Comparison of ENCODE assay signal across 34 cellular contexts in genomic region chr15:31136612-31137328, GRCh38. TPM values are rescaled to one million over a fixed set of nuclear protein-coding genes. Genes with fewer than 3 reads are reported as not detected.
"Had no signal": no experiment of that assay in that cellular context is flagged by ENCODE, and none has a peak within 500 bp of the region (broad histone marks: within the 10 kb centered on the region; RNA-seq: fewer than 3 reads in every experiment).

No MANE protein-coding gene starts in this region.

- H3K4me1 ChIP-seq: ascending aorta, Peyer's patch, SJSA1 had no signal

- H3K9ac ChIP-seq: SK-N-SH had no signal

- H3K4me3 ChIP-seq: ascending aorta, cardiac muscle cell, MG63, Peyer's patch, SJSA1 had no signal

- H3K27me3 ChIP-seq: ascending aorta, cardiac muscle cell, MG63, Peyer's patch had no signal

- H3K27ac Mint-ChIP-seq: activated CD4-positive, alpha-beta T cell treated with anti-CD3 and anti-CD28 coated beads for 36 hours; activated CD4-positive, alpha-beta T cell treated with anti-CD3 and anti-CD28 coated beads, Interleukin-2, amount 10 ng/mL, durations not matched to agents 7 days and 5 days; activated CD8-positive, alpha-beta T cell treated with anti-CD3 and anti-CD28 coated beads, Interleukin-2, amount 10 ng/mL, durations not matched to agents 7 days and 5 days; activated naive CD4-positive, alpha-beta T cell treated with anti-CD3 and anti-CD28 coated beads, Interleukin-2, amount 50 U/mL, for 24 hours; activated naive CD8-positive, alpha-beta T cell treated with anti-CD3 and anti-CD28 coated beads, Interleukin-2, amount 10 ng/mL, durations not matched to agents 7 days and 5 days; activated T-cell treated with anti-CD3 and anti-CD28 coated beads, Interleukin-2, amount 50 U/mL, for 24 hours; activated T-helper 2 cell treated with anti-CD3 and anti-CD28 coated beads, Interferon-gamma antibody, Interleukin-2, Interleukin-4, amounts not matched to agents 10 μg/mL and 5 μg/mL and 100 μg/mL, durations not matched to agents 14 hours and 24 hours and 36 hours; T-helper 1 cell treated with Interleukin-12 subunit alpha and Interleukin-12 subunit beta and Interleukin-4 antibody, amounts not matched to agents 30 μg/mL and 1 μg/mL, for 36 hours; T-helper 2 cell treated with Interferon-gamma antibody and Interleukin-4, amounts not matched to agents 5 μg/mL and 100 μg/mL, for 36 hours; WTC11 had no signal

- H3K36me3 ChIP-seq: ascending aorta, cardiac muscle cell, MG63, Peyer's patch, SJSA1 had no signal

- H3K36me3 Mint-ChIP-seq: activated naive CD8-positive, alpha-beta T cell treated with anti-CD3 and anti-CD28 coated beads, Interleukin-2, amount 10 ng/mL, durations not matched to agents 7 days and 5 days had no signal

- H3K9me3 Mint-ChIP-seq: activated CD4-positive, alpha-beta T cell treated with anti-CD3 and anti-CD28 coated beads, Interleukin-2, amount 10 ng/mL, durations not matched to agents 7 days and 5 days; activated naive CD4-positive, alpha-beta T cell treated with anti-CD3 and anti-CD28 coated beads, Interleukin-2, amount 50 U/mL, for 24 hours; activated T-cell treated with anti-CD3 and anti-CD28 coated beads, Interleukin-2, amount 50 U/mL, for 24 hours; activated T-helper 2 cell treated with anti-CD3 and anti-CD28 coated beads, Interferon-gamma antibody, Interleukin-2, Interleukin-4, amounts not matched to agents 10 μg/mL and 5 μg/mL and 100 μg/mL, durations not matched to agents 14 hours and 24 hours and 36 hours; T-helper 1 cell treated with Interleukin-12 subunit alpha and Interleukin-12 subunit beta and Interleukin-4 antibody, amounts not matched to agents 30 μg/mL and 1 μg/mL, for 36 hours; T-helper 2 cell treated with Interferon-gamma antibody and Interleukin-4, amounts not matched to agents 5 μg/mL and 100 μg/mL, for 36 hours had no signal

- H3K4me1 Mint-ChIP-seq: activated CD4-positive, alpha-beta T cell treated with anti-CD3 and anti-CD28 coated beads for 36 hours; activated naive CD4-positive, alpha-beta T cell treated with anti-CD3 and anti-CD28 coated beads, Interleukin-2, amount 50 U/mL, for 24 hours; activated naive CD8-positive, alpha-beta T cell treated with anti-CD3 and anti-CD28 coated beads, Interleukin-2, amount 10 ng/mL, durations not matched to agents 7 days and 5 days had no signal

- H3K9me3 ChIP-seq: ascending aorta, MG63, Peyer's patch, SJSA1, SK-N-SH had no signal

- FAIRE-seq: TTC549 had no signal

- H3K4me2 ChIP-seq: SK-N-SH had no signal

- H3K27me3 Mint-ChIP-seq: activated CD4-positive, alpha-beta T cell treated with anti-CD3 and anti-CD28 coated beads for 36 hours; activated naive CD4-positive, alpha-beta T cell treated with anti-CD3 and anti-CD28 coated beads, Interleukin-2, amount 50 U/mL, for 24 hours; activated T-cell treated with anti-CD3 and anti-CD28 coated beads, Interleukin-2, amount 50 U/mL, for 24 hours had no signal

- DNase-seq: activated CD4-positive, alpha-beta T cell treated with anti-CD3 and anti-CD28 coated beads for 36 hours; activated CD4-positive, alpha-beta T cell treated with anti-CD3 and anti-CD28 coated beads, Interleukin-2, amount 10 ng/mL, durations not matched to agents 7 days and 5 days; activated CD4-positive, alpha-beta T cell treated with anti-CD3 and anti-CD28 coated beads, Interleukin-2, amount 50 U/mL, for 48 hours; activated CD8-positive, alpha-beta T cell treated with anti-CD3 and anti-CD28 coated beads, Interleukin-2, amount 10 ng/mL, durations not matched to agents 7 days and 5 days; activated gamma-delta T cell; activated naive CD4-positive, alpha-beta T cell treated with Interleukin-2 at 50 U/mL for 16 hours; activated naive CD8-positive, alpha-beta T cell treated with anti-CD3 and anti-CD28 coated beads, Interleukin-2, amount 10 ng/mL, durations not matched to agents 7 days and 5 days; activated T-cell treated with anti-CD3 and anti-CD28 coated beads, Interleukin-2, amount 50 U/mL, for 24 hours; amygdala; Kasumi-1; MG63; NCI-H1048; NCI-H1105 treated with DMSO at 0.1 percent for 48 hours; NCI-H1436 treated with DMSO at 0.1 percent for 48 hours; NCI-H1694 treated with DMSO at 0.1 percent for 48 hours; NCI-H2171; NCI-H510A; NCI-H748 treated with DMSO at 0.1 percent for 48 hours; NK-92 treated with Interleukin-12 subunit alpha and Interleukin-12 subunit beta, amount 100 ng/mL, for 24 hours; PC-3; Peyer's patch; RPMI8226; SHP77 treated with DMSO at 0.1 percent for 48 hours; SK-N-SH had no signal

- H3K4me3 Mint-ChIP-seq: activated CD4-positive, alpha-beta T cell treated with anti-CD3 and anti-CD28 coated beads for 36 hours; activated CD4-positive, alpha-beta T cell treated with anti-CD3 and anti-CD28 coated beads, Interleukin-2, amount 10 ng/mL, durations not matched to agents 7 days and 5 days; activated CD8-positive, alpha-beta T cell treated with anti-CD3 and anti-CD28 coated beads, Interleukin-2, amount 10 ng/mL, durations not matched to agents 7 days and 5 days; activated naive CD4-positive, alpha-beta T cell treated with anti-CD3 and anti-CD28 coated beads, Interleukin-2, amount 50 U/mL, for 24 hours; activated naive CD8-positive, alpha-beta T cell treated with anti-CD3 and anti-CD28 coated beads, Interleukin-2, amount 10 ng/mL, durations not matched to agents 7 days and 5 days; activated T-cell treated with anti-CD3 and anti-CD28 coated beads, Interleukin-2, amount 50 U/mL, for 24 hours; T-helper 1 cell treated with Interleukin-12 subunit alpha and Interleukin-12 subunit beta and Interleukin-4 antibody, amounts not matched to agents 30 μg/mL and 1 μg/mL, for 36 hours; T-helper 2 cell treated with Interferon-gamma antibody and Interleukin-4, amounts not matched to agents 5 μg/mL and 100 μg/mL, for 36 hours; WTC11 had no signal

- H3K27ac ChIP-seq: ascending aorta, cardiac muscle cell, Peyer's patch, SJSA1 had no signal

- ATAC-seq: activated CD4-positive, alpha-beta T cell treated with anti-CD3 and anti-CD28 coated beads for 36 hours; activated CD4-positive, CD25-positive, alpha-beta regulatory T cell treated with anti-CD3 and anti-CD28 coated beads, Interleukin-2, amount 50 U/mL, for 24 hours; activated CD8-positive, alpha-beta T cell treated with anti-CD3 and anti-CD28 coated beads, Interleukin-2, amount 10 ng/mL, durations not matched to agents 7 days and 5 days; PC-3 had no signal

RNA-seq across cellular contexts. Expression of gene TRPM1, which starts 35.2 kb away (rescaled TPM):
- total RNA-seq: activated CD4-positive, alpha-beta T cell treated with anti-CD3 and anti-CD28 coated beads for 36 hours; activated CD4-positive, alpha-beta T cell treated with anti-CD3 and anti-CD28 coated beads, Interleukin-2, amount 10 ng/mL, durations not matched to agents 7 days and 5 days; activated CD8-positive, alpha-beta T cell treated with anti-CD3 and anti-CD28 coated beads, Interleukin-2, amount 10 ng/mL, durations not matched to agents 7 days and 5 days; activated naive CD8-positive, alpha-beta T cell treated with anti-CD3 and anti-CD28 coated beads, Interleukin-2, amount 10 ng/mL, durations not matched to agents 7 days and 5 days; activated T-helper 2 cell treated with anti-CD3 and anti-CD28 coated beads, Interferon-gamma antibody, Interleukin-2, Interleukin-4, amounts not matched to agents 10 μg/mL and 5 μg/mL and 100 μg/mL, durations not matched to agents 14 hours and 24 hours and 36 hours; ascending aorta; cardiac muscle cell; PC-3; Peyer's patch had no signal
- polyA plus RNA-seq: cardiac muscle cell, SK-N-SH had no signal
